In the genomic region with DNA sequence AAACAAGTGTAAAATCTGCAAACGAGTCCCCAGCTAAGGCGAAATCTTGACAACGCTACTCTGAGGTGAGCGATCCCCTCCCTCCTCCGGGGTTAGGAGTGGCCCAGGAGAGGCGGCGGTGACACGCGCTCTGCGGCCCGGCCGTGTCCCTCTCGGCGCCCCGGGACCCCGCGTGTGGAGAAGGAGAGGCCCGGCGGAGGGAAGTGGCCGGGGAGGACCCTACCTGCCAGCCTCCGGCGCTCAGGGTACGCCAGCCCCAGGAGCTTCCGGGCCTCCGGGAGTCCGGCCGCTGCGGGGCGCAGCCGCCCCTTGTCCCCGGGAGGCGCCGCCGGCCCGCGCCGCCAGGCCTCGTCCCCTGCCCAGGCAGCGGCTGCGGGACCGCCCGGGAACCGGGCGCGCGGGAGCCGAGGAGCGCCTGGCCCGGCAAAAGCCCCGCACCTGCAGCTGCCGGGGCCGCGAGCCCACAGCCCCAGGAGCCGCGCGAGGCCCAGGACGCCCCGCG, we compare ENCODE assay signal across 8 cellular contexts. TPM values are rescaled to one million over a fixed set of nuclear protein-coding genes. Genes with fewer than 3 reads are reported as not detected.
DNase-seq lines count a peak whose midpoint lies in the region; ATAC-seq and TF ChIP-seq lines count a peak whose summit lies in the region.

No MANE protein-coding gene starts in this region.

- peaks cover 37% of the 10 kb centered on the region for H3K4me1 Mint-ChIP-seq in activated naive CD8-positive, alpha-beta T cell (ENCODE audit: low read depth)

- no peak overlapping the region for H3K23ac ChIP-seq in trophoblast cell (ENCODE audit: low read length)

- no peak overlapping the region for H2BK12ac ChIP-seq in trophoblast cell (ENCODE audit: low read length)

- WGBS in trophoblast cell (ENCODE audit: extremely low coverage, insufficient coverage, insufficient read length): no CpG with 5 or more reads among the region's 59 CpGs

- H3K4me2 ChIP-seq in trophoblast cell (ENCODE audit: low read length): peak overlapping the region; percentile 92

- peaks cover 0 to 2% of the 10 kb centered on the region in 2 experiments for H3K36me3 ChIP-seq in trophoblast cell (ENCODE audit: control insufficient read depth in 1 of 2, insufficient read depth in 2 of 2, low read length in 2 of 2)

- peak overlapping the region; percentile 91 for H3K4me3 Mint-ChIP-seq in activated naive CD8-positive, alpha-beta T cell

- H3K9ac ChIP-seq in trophoblast cell (ENCODE audit: low read length): peak overlapping the region; percentile 92

- no peaks in the 10 kb centered on the region for H3K9me3 ChIP-seq in trophoblast cell (ENCODE audit: insufficient read depth, low read depth, low read length)

- H3K4me3 ChIP-seq in trophoblast cell (ENCODE audit: low read depth, low read length): peak overlapping the region; percentile 97

- intact Hi-C loops in left cardiac atrium (cut with DNase I): loop anchor here (2.0 to 5.0 kb wide), 2 partner anchors 64 to 69 kb away; partner anchors contain the start of genes TAF5L (in 1 of the 2) and URB2 (in 1 of the 2)

- H3K79me1 ChIP-seq in trophoblast cell (ENCODE audit: low read length): peaks cover 10% of the 10 kb centered on the region

- H3K9me3 Mint-ChIP-seq in activated naive CD8-positive, alpha-beta T cell (ENCODE audit: low read depth): no peaks in the 10 kb centered on the region

- peak; percentile 64 for DNase-seq in AG08396 (ENCODE audit: low spot score)
- DNase-seq in RWPE1 (ENCODE audit: low spot score): peak; percentile 41
- peak; percentile 31 for DNase-seq in left cardiac atrium
- peak in 1 of 2 donors; percentile 39 for DNase-seq in trophoblast cell
- DNase-seq in effector CD8-positive, alpha-beta T cell (lab: John Stamatoyannopoulos, UW): no peak

- no peaks in the 10 kb centered on the region for H3K27me3 Mint-ChIP-seq in activated naive CD8-positive, alpha-beta T cell

- peak overlapping the region; percentile 96 for H3K14ac ChIP-seq in trophoblast cell (ENCODE audit: low read length)

- peak overlapping the region; percentile 87 for H3K27ac ChIP-seq in RWPE1
- peak overlapping the region; percentile 91 for H3K27ac ChIP-seq in trophoblast cell (ENCODE audit: low read depth, low read length)

- H3K4me1 ChIP-seq in trophoblast cell (ENCODE audit: control insufficient read depth in 1 of 2, insufficient read depth in 2 of 2, low read length in 2 of 2): peaks cover 0 to 4% of the 10 kb centered on the region in 2 experiments

- H2BK120ac ChIP-seq in trophoblast cell (ENCODE audit: insufficient read depth, low read length, poor library complexity): no peak overlapping the region

- H3K4ac ChIP-seq in trophoblast cell (ENCODE audit: low read depth, low read length): peak overlapping the region; percentile 0

- peak overlapping the region; percentile 87 for H4K91ac ChIP-seq in trophoblast cell (ENCODE audit: low read depth, low read length)

- no peaks in the 10 kb centered on the region for H3K27me3 ChIP-seq in trophoblast cell (ENCODE audit: insufficient read depth, low read length)

- H4K12ac ChIP-seq in trophoblast cell (ENCODE audit: low read depth, low read length): no peak overlapping the region

- peak overlapping the region; percentile 19 for H3K18ac ChIP-seq in trophoblast cell (ENCODE audit: low read length)

- POLR2A ChIA-PET in RWPE1 (lab: Yijun Ruan, JAX; ENCODE audit: low non-redundant PET): no interaction called here

- peaks cover 8% of the 10 kb centered on the region for H3K79me2 ChIP-seq in trophoblast cell (ENCODE audit: control insufficient read depth, insufficient read depth, low read length, poor library complexity)

- peak overlapping the region; percentile 90 for H4K8ac ChIP-seq in trophoblast cell (ENCODE audit: low read depth, low read length)

- TF ChIP-seq CTCF in RWPE1 (conservative IDR thresholded peaks at IDR 0.05; ENCODE audit: low read depth): no peak

- ATAC-seq in GM18867 (IDR thresholded peaks at IDR 0.05; ENCODE audit: unreplicated experiment): peak; percentile 33
- peak; percentile 44 for ATAC-seq in HG03064 (IDR thresholded peaks at IDR 0.05; ENCODE audit: low read depth, unreplicated experiment)
- peak; percentile 7 to 19 for ATAC-seq in left cardiac atrium

- no peaks in the 10 kb centered on the region for H3K36me3 Mint-ChIP-seq in activated naive CD8-positive, alpha-beta T cell

- H2AFZ ChIP-seq in trophoblast cell (ENCODE audit: insufficient read depth, low read length, poor library complexity): peak overlapping the region; percentile 6

- peak overlapping the region; percentile 83 for H3K27ac Mint-ChIP-seq in activated naive CD8-positive, alpha-beta T cell

- CTCF ChIA-PET in RWPE1 (lab: Yijun Ruan, JAX): interaction anchor here (0.6 to 1.3 kb wide), 7 partner anchors 8 to 807 kb away, joined by 3 to 6 read pairs (median 4); no protein-coding TSS in a partner anchor

- H2AK5ac ChIP-seq in trophoblast cell (ENCODE audit: low read length): no peak overlapping the region

- H2BK5ac ChIP-seq in trophoblast cell (ENCODE audit: low read depth, low read length, poor library complexity): peak overlapping the region; percentile 76

RNA-seq across cellular contexts. Expression of gene ABCB10, which starts 0.5 kb away (rescaled TPM):
- total RNA-seq in left cardiac atrium: 10 to 100 TPM; 10.1 to 14.8 TPM
- polyA plus RNA-seq in trophoblast cell (2013): 7.7 and 7.9 TPM in 2 replicates

RNA-seq across cellular contexts. Expression of gene NUP133, which starts 49.8 kb away (rescaled TPM):
- total RNA-seq in left cardiac atrium: 10 to 100 TPM; 29.4 to 29.8 TPM
- polyA plus RNA-seq in trophoblast cell (2013): 23.4 and 24.6 TPM in 2 replicates
